Comparison of ENCODE assay signal across 8 cellular contexts in the genomic region with DNA sequence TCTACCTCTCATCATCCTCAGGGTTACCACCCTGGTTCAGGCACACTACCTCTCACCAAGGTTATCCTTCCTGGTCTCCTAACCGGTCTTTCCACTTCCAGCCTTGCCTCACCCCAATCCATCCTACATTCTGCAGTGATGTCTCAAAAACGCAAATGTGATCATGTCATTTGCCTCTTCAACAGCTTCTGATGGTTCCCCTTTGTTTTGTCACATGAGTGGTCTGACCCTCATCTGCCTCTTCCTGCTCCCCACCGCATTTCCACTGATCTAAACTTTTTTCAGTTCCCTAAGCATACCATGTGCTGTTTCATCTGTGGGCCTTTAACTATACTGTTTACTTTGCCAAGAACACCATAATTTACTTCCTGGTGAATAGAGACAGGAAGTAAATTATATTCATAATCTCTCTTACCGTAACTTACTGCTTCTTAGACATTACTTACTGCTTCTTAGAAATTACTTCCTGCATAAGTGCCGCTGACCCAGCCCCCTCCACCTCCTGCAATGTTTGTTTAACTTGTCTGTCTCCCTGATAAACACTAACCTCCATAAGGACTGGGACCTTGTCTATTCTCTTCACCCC. TPM values are rescaled to one million over a fixed set of nuclear protein-coding genes. Genes with fewer than 3 reads are reported as not detected.
DNase-seq lines count a peak whose midpoint lies in the region; ATAC-seq lines count a peak whose summit lies in the region.
"Had no signal": no experiment of that assay in that cellular context is flagged by ENCODE, and none has a peak within 500 bp of the region (broad histone marks: within the 10 kb centered on the region; RNA-seq: fewer than 3 reads in every experiment).

No MANE protein-coding gene starts in this region.

- no peaks in the 10 kb centered on the region for H3K36me3 ChIP-seq in mucosa of rectum (ENCODE audit: control insufficient read depth in 2 of 2, insufficient read depth in 2 of 2, low read length in 2 of 2)

- ATAC-seq in GM18907 (IDR thresholded peaks at IDR 0.05; ENCODE audit: unreplicated experiment) (peak; percentile 76), HG02973 (IDR thresholded peaks at IDR 0.05; ENCODE audit: unreplicated experiment) (peak; percentile 68), T-helper 17 cell (peak; percentile 70)

- no peaks in the 10 kb centered on the region for H3K27me3 ChIP-seq in mucosa of rectum (ENCODE audit: control insufficient read depth in 2 of 2, insufficient read depth in 2 of 2, low read length in 2 of 2)

- no peak overlapping the region for H3K9ac ChIP-seq in mucosa of rectum (ENCODE audit: low read depth in 1 of 2, low read length in 2 of 2)

- peak overlapping the region; percentile 2 to 27 for H3K4me3 ChIP-seq in mucosa of rectum (ENCODE audit: low read length in 2 of 2)

- H3K4me1 Mint-ChIP-seq in T-helper 17 cell = no peaks in the 10 kb centered on the region

- no peak overlapping the region for H3K4me3 Mint-ChIP-seq in T-helper 17 cell

- no peaks in the 10 kb centered on the region for H3K9me3 ChIP-seq in T-helper 17 cell (ENCODE audit: control insufficient read depth, low read length, poor library complexity, severe bottlenecking)
- H3K9me3 ChIP-seq in mucosa of rectum (ENCODE audit: control insufficient read depth in 2 of 2, low read length in 2 of 2) = no peaks in the 10 kb centered on the region

- H3K27ac Mint-ChIP-seq in T-helper 17 cell = no peak overlapping the region
- H3K27ac Mint-ChIP-seq: dendritic cell treated with granulocyte-macrophage colony-stimulating factor and Interleukin-4, amounts not matched to agents 40 ng/mL and 50 ng/mL, for 4 days had no signal

- no peaks in the 10 kb centered on the region for H3K27me3 Mint-ChIP-seq in T-helper 17 cell
- H3K27me3 Mint-ChIP-seq: dendritic cell treated with granulocyte-macrophage colony-stimulating factor and Interleukin-4, amounts not matched to agents 40 ng/mL and 50 ng/mL, for 4 days had no signal

- peak overlapping the region; percentile 59 to 78 for H3K27ac ChIP-seq in mucosa of rectum (ENCODE audit: low read depth in 2 of 2, low read length in 2 of 2)

- H3K4me1 ChIP-seq in mucosa of rectum (ENCODE audit: control insufficient read depth in 2 of 2, insufficient read depth in 2 of 2, low read length in 2 of 2) = peaks cover 14 to 29% of the 10 kb centered on the region in 2 donors

- no peak for DNase-seq in T-helper 17 cell
- DNase-seq in NCI-H2081 treated with DMSO at 0.1 percent for 48 hours (lab: John Stamatoyannopoulos, UW) = no peak
- DNase-seq in iPS-NIHi7 (ENCODE audit: extremely low spot score) = no peak
- DNase-seq in NCI-H510A (lab: John Stamatoyannopoulos, UW) = no peak

- no peaks in the 10 kb centered on the region for H3K36me3 Mint-ChIP-seq in T-helper 17 cell (ENCODE audit: low read depth)

RNA-seq across cellular contexts. Expression of a gene that starts 27.1 kb away (rescaled TPM):
- total RNA-seq in T-helper 17 cell = 1 to 10 TPM in 1 of 2 donors, not detected in 1; 1.2 TPM
